1 cellular context compared by ENCODE assay signal in genomic region chr12:80778005-80778541, GRCh38.
A peak's percentile ranks its signal among the peaks of the same experiment; 100 is the strongest.
TF ChIP-seq lines count a peak whose summit lies in the region.

No MANE protein-coding gene starts in this region.

TF ChIP-seq in GM12878, 131 proteins besides CTCF, POLR2A, EP300 and RAD21 (continued from another document and continues in another):
- peak; percentile 65; the same call in 1 of the 2 replicates for TF ChIP-seq GATAD2B (conservative IDR thresholded peaks at IDR 0.05; ENCODE audit: low read depth)
- no peak for TF ChIP-seq YBX1 (IDR thresholded peaks at IDR 0.05)
- TF ChIP-seq POLR2AphosphoS2 (IDR thresholded peaks at IDR 0.05; ENCODE audit: low read depth, low read length), result no peak
- TF ChIP-seq STAT3 (IDR thresholded peaks at IDR 0.05; ENCODE audit: low read depth, low read length), result no peak
- no peak for TF ChIP-seq MAX (IDR thresholded peaks at IDR 0.05; ENCODE audit: low read depth, low read length)
- TF ChIP-seq IRF4 (IDR thresholded peaks at IDR 0.05; ENCODE audit: low read depth, low read length), result peak; percentile 98
- TF ChIP-seq BHLHE40 (IDR thresholded peaks at IDR 0.05; ENCODE audit: borderline replicate concordance in 1 of 2, low read depth in 2 of 2, low read length in 1 of 2), result peak; percentile 59 to 70; a peak in 3 of 4 replicates
- TF ChIP-seq IRF3 (IDR thresholded peaks at IDR 0.05), result no peak
- peak; percentile 86; the same call in 1 of the 2 replicates for TF ChIP-seq TBL1XR1 (IDR thresholded peaks at IDR 0.05; ENCODE audit: low read depth, low read length)
- TF ChIP-seq CREB1 (IDR thresholded peaks at IDR 0.05; ENCODE audit: low read depth), result peak; percentile 66
- TF ChIP-seq ATF3 (IDR thresholded peaks at IDR 0.05; ENCODE audit: borderline replicate concordance, extremely low read depth, low read depth, low read length), result no peak
- peak; percentile 80 for TF ChIP-seq JUND (IDR thresholded peaks at IDR 0.05; ENCODE audit: low read depth, low read length)
- no peak for TF ChIP-seq BCLAF1 (IDR thresholded peaks at IDR 0.05)
- peak; percentile 89; the same call in 1 of the 2 replicates for TF ChIP-seq ZBED1 (IDR thresholded peaks at IDR 0.05; ENCODE audit: borderline replicate concordance)
- TF ChIP-seq DPF2 (IDR thresholded peaks at IDR 0.05), result peak; percentile 99
- no peak for TF ChIP-seq FOS (IDR thresholded peaks at IDR 0.05; ENCODE audit: borderline replicate concordance, extremely low read depth, insufficient read length)
- TF ChIP-seq RUNX3 (IDR thresholded peaks at IDR 0.05; ENCODE audit: low read length), result peak; percentile 89
- peak; percentile 42; the same call in 1 of the 2 replicates for TF ChIP-seq YY1 (IDR thresholded peaks at IDR 0.05; ENCODE audit: low read depth, low read length)
- peak; percentile 64; the same call in 1 of the 2 replicates for TF ChIP-seq TCF7 (IDR thresholded peaks at IDR 0.05; ENCODE audit: borderline replicate concordance)
- no peak for TF ChIP-seq NR2C2 (IDR thresholded peaks at IDR 0.05; ENCODE audit: borderline replicate concordance, control insufficient read depth, insufficient read length, low read depth)
- no peak for TF ChIP-seq KDM1A (IDR thresholded peaks at IDR 0.05; ENCODE audit: borderline replicate concordance)
- TF ChIP-seq RELB (IDR thresholded peaks at IDR 0.05; ENCODE audit: low read depth), result peak; percentile 88
- TF ChIP-seq RB1 (IDR thresholded peaks at IDR 0.05; ENCODE audit: borderline replicate concordance), result no peak
- no peak for TF ChIP-seq PRDM15 (CRISPR knock-in tag; IDR thresholded peaks at IDR 0.05)
- TF ChIP-seq FOXK2 (IDR thresholded peaks at IDR 0.05), result no peak
- peak; percentile 97 for TF ChIP-seq SMAD1 (IDR thresholded peaks at IDR 0.05; ENCODE audit: low read depth, partially characterized antibody)
- no peak for TF ChIP-seq E4F1 (IDR thresholded peaks at IDR 0.05; ENCODE audit: borderline replicate concordance, partially characterized antibody)
- TF ChIP-seq GABPA (IDR thresholded peaks at IDR 0.05; ENCODE audit: low read depth), result peak; percentile 78
- TF ChIP-seq CEBPB (IDR thresholded peaks at IDR 0.05; ENCODE audit: borderline replicate concordance in 1 of 2, low read depth in 2 of 2, low read length in 2 of 2), result peak in 1 of 2 experiments; percentile 60; a peak in 1 of 4 replicates
- peak; percentile 92 for TF ChIP-seq PML (IDR thresholded peaks at IDR 0.05; ENCODE audit: low read length)
- peak; percentile 88 for TF ChIP-seq BMI1 (IDR thresholded peaks at IDR 0.05; ENCODE audit: borderline replicate concordance)
- TF ChIP-seq FOXM1 (IDR thresholded peaks at IDR 0.05; ENCODE audit: low read depth, low read length), result peak; percentile 99
- peak; percentile 61 for TF ChIP-seq RELA (IDR thresholded peaks at IDR 0.05; ENCODE audit: borderline replicate concordance, partially characterized antibody)
- TF ChIP-seq ZNF622 (IDR thresholded peaks at IDR 0.05), result no peak
- no peak; the same call in 1 of the 2 replicates for TF ChIP-seq PKNOX1 (IDR thresholded peaks at IDR 0.05)
- TF ChIP-seq USF2 (IDR thresholded peaks at IDR 0.05; ENCODE audit: borderline replicate concordance, low read depth, low read length), result no peak; the same call in 1 of the 2 replicates
- no peak for TF ChIP-seq ELK1 (IDR thresholded peaks at IDR 0.05; ENCODE audit: low read depth, low read length)
- TF ChIP-seq IKZF1 (conservative IDR thresholded peaks at IDR 0.05), result peak; percentile 87
- peak; percentile 99 for TF ChIP-seq BACH1 (IDR thresholded peaks at IDR 0.05; ENCODE audit: borderline replicate concordance)
- TF ChIP-seq CREM (IDR thresholded peaks at IDR 0.05; ENCODE audit: low read depth), result peak; percentile 95
- TF ChIP-seq CBX5 (IDR thresholded peaks at IDR 0.05; ENCODE audit: low read depth), result peak; percentile 96; the same call in 1 of the 2 replicates
- no peak for TF ChIP-seq ASH2L (IDR thresholded peaks at IDR 0.05; ENCODE audit: borderline replicate concordance, low read depth)
- no peak for TF ChIP-seq SIN3A (IDR thresholded peaks at IDR 0.05; ENCODE audit: low read depth, low read length)
- TF ChIP-seq NRF1 (conservative IDR thresholded peaks at IDR 0.05; ENCODE audit: low read depth, low read length), result no peak
- TF ChIP-seq TARDBP (IDR thresholded peaks at IDR 0.05; ENCODE audit: borderline replicate concordance), result peak; percentile 74; the same call in 1 of the 2 replicates
- no peak for TF ChIP-seq BRCA1 (IDR thresholded peaks at IDR 0.05; ENCODE audit: low read depth, low read length)
- TF ChIP-seq SUZ12 (IDR thresholded peaks at IDR 0.05; ENCODE audit: unreplicated experiment), result no peak
